Comparison of ENCODE assay signal across 8 cellular contexts in genomic region chr19:42440357-42441046, GRCh38. TPM values are rescaled to one million over a fixed set of nuclear protein-coding genes. Genes with fewer than 3 reads are reported as not detected.
DNase-seq lines count a peak whose midpoint lies in the region; ATAC-seq, FAIRE-seq and TF ChIP-seq lines count a peak whose summit lies in the region.

No MANE protein-coding gene starts in this region.

- no peaks in the 10 kb centered on the region for H3K9me3 ChIP-seq in H1 (ENCODE audit: insufficient read depth in 2 of 2, low read depth in 1 of 2, low read length in 1 of 2)

- no peak overlapping the region for H2AFZ ChIP-seq in H1 (ENCODE audit: low read length)

- H3K79me1 ChIP-seq in H1 (ENCODE audit: low read depth, low read length) = no peaks in the 10 kb centered on the region

- no peaks in the 10 kb centered on the region for H3K79me2 ChIP-seq in H1 (ENCODE audit: control insufficient read depth in 1 of 2, insufficient read depth in 2 of 2, low read length in 2 of 2)

- no peak overlapping the region for H2BK15ac ChIP-seq in H1 (ENCODE audit: low read length)

- POLR2A ChIA-PET in activated CD8-positive, alpha-beta T cell treated with anti-CD3 and anti-CD28 coated beads, Interleukin-2, amount 10 ng/mL, durations not matched to agents 7 days and 5 days (lab: Charles Lee) = interaction anchor here (0.7 to 1.5 kb wide), 2 partner anchors 10 to 89 kb away, joined by 3 to 4 read pairs; no protein-coding TSS in a partner anchor
- POLR2A ChIA-PET in H1 (lab: Charles Lee; ENCODE audit: partially characterized antibody) = interaction anchor here (0.7 to 1.5 kb wide), 6 partner anchors 16 to 39 kb away, joined by 3 to 8 read pairs (median 3); no protein-coding TSS in a partner anchor

- in situ Hi-C loops in GM13976 (cut with MboI; ENCODE audit: low sequenced_read_pairs, unreplicated experiment) = no loop called here

- peak; percentile 87 for DNase-seq in AG08395 (ENCODE audit: low spot score)
- peak; percentile 75 for DNase-seq in GM13976 (ENCODE audit: low spot score)
- DNase-seq in NCI-H69 (lab: John Stamatoyannopoulos, UW) = peak; percentile 82
- DNase-seq in activated CD8-positive, alpha-beta T cell treated with anti-CD3 and anti-CD28 coated beads, Interleukin-2, amount 10 ng/mL, durations not matched to agents 7 days and 5 days = peak; percentile 87
- peak in 1 of 2 experiments; percentile 93 for DNase-seq in H1 (ENCODE audit: low read depth in 1 of 2, low spot score in 2 of 2)
- peak; percentile 67 for DNase-seq in midbrain (lab: John Stamatoyannopoulos, UW)
- peak; percentile 64 to 71 for DNase-seq in stimulated activated CD8-positive, alpha-beta memory T cell treated with anti-CD3 and anti-CD28 coated beads, Interleukin-7, amount 100 ng/mL, for 1 hour (ENCODE audit: low read depth in 2 of 2)

- H3K4me1 ChIP-seq in H1 (replicated peaks in 1 of 4; ENCODE audit: control insufficient read depth in 3 of 4, insufficient read depth in 4 of 4, low read length in 3 of 4) = peaks cover 0 to 7% (median 0%) of the 10 kb centered on the region in 4 experiments; a peak in 2 of 7 replicates

- H3K56ac ChIP-seq in H1 (replicated peaks; ENCODE audit: insufficient read length, low read depth, low read length) = no peak overlapping the region

- no peak overlapping the region for H4K5ac ChIP-seq in H1 (ENCODE audit: insufficient read length, low read depth, low read length)

- no peak overlapping the region for H3K18ac ChIP-seq in H1 (ENCODE audit: extremely low read depth, low read length)

- no peak overlapping the region for H3K4me3 ChIP-seq in H1 (ENCODE audit: extremely low read depth in 1 of 4, insufficient read depth in 2 of 4, low read depth in 3 of 4, low read length in 4 of 4)

- TF ChIP-seq EP300 in H1 (IDR thresholded peaks at IDR 0.05; ENCODE audit: borderline replicate concordance in 1 of 2, low read depth in 2 of 2, low read length in 2 of 2) = no peak

- H4K91ac ChIP-seq in H1 (replicated peaks; ENCODE audit: insufficient read length, low read length) = no peak overlapping the region

- H3K27me3 ChIP-seq in H1 (replicated peaks in 1 of 4; ENCODE audit: control insufficient read depth in 3 of 4, extremely low read depth in 1 of 4, insufficient read depth in 3 of 4, low read length in 3 of 4) = no peaks in the 10 kb centered on the region; a peak in 2 of 7 replicates

- no peaks in the 10 kb centered on the region for H3K36me3 Mint-ChIP-seq in activated CD8-positive, alpha-beta T cell treated with anti-CD3 and anti-CD28 coated beads, Interleukin-2, amount 10 ng/mL, durations not matched to agents 7 days and 5 days (ENCODE audit: low read depth)

- peak overlapping the region; percentile 23 for H3K27ac Mint-ChIP-seq in activated CD8-positive, alpha-beta T cell treated with anti-CD3 and anti-CD28 coated beads, Interleukin-2, amount 10 ng/mL, durations not matched to agents 7 days and 5 days

- H3K27ac ChIP-seq in H1 (ENCODE audit: low read depth, low read length) = no peak overlapping the region

- H3K14ac ChIP-seq in H1 (ENCODE audit: insufficient read length) = no peak overlapping the region

- H2AK5ac ChIP-seq in H1 (ENCODE audit: low read depth, low read length) = no peak overlapping the region

- no peak overlapping the region for H3K9ac ChIP-seq in H1 (replicated peaks in 1 of 4; ENCODE audit: extremely low read depth in 1 of 4, low read depth in 3 of 4, low read length in 3 of 4)

- H2BK5ac ChIP-seq in H1 (ENCODE audit: low read depth, low read length) = no peak overlapping the region

- no peaks in the 10 kb centered on the region for H3K23me2 ChIP-seq in H1 (ENCODE audit: low read depth, low read length)

- no peak overlapping the region for H2BK12ac ChIP-seq in H1 (ENCODE audit: low read depth, low read length)

- no peaks in the 10 kb centered on the region for H4K20me1 ChIP-seq in H1 (replicated peaks in 1 of 2; ENCODE audit: control insufficient read depth in 1 of 2, insufficient read depth in 2 of 2, low read length in 2 of 2)

- no peaks in the 10 kb centered on the region for H3K36me3 ChIP-seq in H1 (ENCODE audit: control insufficient read depth in 2 of 4, insufficient read depth in 4 of 4, low read length in 3 of 4)

- H3K27me3 Mint-ChIP-seq in activated CD8-positive, alpha-beta T cell treated with anti-CD3 and anti-CD28 coated beads, Interleukin-2, amount 10 ng/mL, durations not matched to agents 7 days and 5 days (ENCODE audit: low read depth) = peaks cover 3% of the 10 kb centered on the region

- peak; percentile 71 for ATAC-seq in activated CD8-positive, alpha-beta T cell treated with anti-CD3 and anti-CD28 coated beads, Interleukin-2, amount 10 ng/mL, durations not matched to agents 7 days and 5 days
- ATAC-seq in HG03108 (IDR thresholded peaks at IDR 0.05; ENCODE audit: unreplicated experiment) = no peak

- no peak for TF ChIP-seq POLR2A in H1 (IDR thresholded peaks at IDR 0.05; ENCODE audit: control extremely low read depth in 1 of 2, low read depth in 2 of 2, low read length in 2 of 2)

- H4K8ac ChIP-seq in H1 (ENCODE audit: extremely low read depth, insufficient read depth, low read length) = no peak overlapping the region

- peak; percentile 50 for FAIRE-seq in H1 (lab: Jason Lieb, UNC)

- CTCF ChIA-PET in activated CD8-positive, alpha-beta T cell treated with anti-CD3 and anti-CD28 coated beads, Interleukin-2, amount 10 ng/mL, durations not matched to agents 7 days and 5 days (lab: Charles Lee) = interaction anchor here (0.6 to 3.2 kb wide), 53 partner anchors 9 to 1013 kb away, joined by 3 to 96 read pairs (median 5); partner anchors contain the start of genes CEACAM1, POU2F2 and RABAC1
- CTCF ChIA-PET in H1 (lab: Charles Lee; ENCODE audit: partially characterized antibody) = interaction anchor here (0.6 to 5.9 kb wide), 56 partner anchors 9 to 552 kb away, joined by 3 to 72 read pairs (median 4); partner anchors contain the start of genes CEACAM1 and LIPE

- peaks cover 25% of the 10 kb centered on the region for H3K4me1 Mint-ChIP-seq in activated CD8-positive, alpha-beta T cell treated with anti-CD3 and anti-CD28 coated beads, Interleukin-2, amount 10 ng/mL, durations not matched to agents 7 days and 5 days (ENCODE audit: low read depth)

- no peak overlapping the region for H3K23ac ChIP-seq in H1 (ENCODE audit: insufficient read length)

- no peak overlapping the region for H3K4me2 ChIP-seq in H1 (ENCODE audit: insufficient read depth in 1 of 2, low read depth in 2 of 2, low read length in 2 of 2)

- TF ChIP-seq RAD21 in H1 (IDR thresholded peaks at IDR 0.05 in 1 of 2, conservative IDR thresholded peaks at IDR 0.05 in 1 of 2; ENCODE audit: low read depth in 2 of 2, low read length in 2 of 2) = peak in 1 of 2 experiments; percentile 47; a peak in 3 of 4 replicates

- no peak overlapping the region for H2BK120ac ChIP-seq in H1 (replicated peaks; ENCODE audit: low read depth, low read length)

- H3K4ac ChIP-seq in H1 (replicated peaks; ENCODE audit: insufficient read length, low read depth, low read length) = no peak overlapping the region

- 40% methylated on average over 16 of the region's 16 CpGs; no CpG with 5 or more reads in 1 of the 2 experiments for WGBS in H1 (ENCODE audit: extremely low coverage in 1 of 2, insufficient coverage in 1 of 2, insufficient read length in 1 of 2, insufficient replicate concordance in 2 of 2, low coverage in 1 of 2, low lambda C conversion rate in 2 of 2, missing lambda C conversion rate in 1 of 2), 2 experiments

- TF ChIP-seq CTCF in GM13976 (IDR thresholded peaks at IDR 0.05; ENCODE audit: borderline replicate concordance, control extremely low read depth, extremely low read depth, insufficient read depth, missing control alignments) = peak; percentile 76
- peak; percentile 88 to 89 (median 89) for TF ChIP-seq CTCF in H1 (IDR thresholded peaks at IDR 0.05; ENCODE audit: control extremely low read depth in 1 of 3, insufficient read depth in 1 of 3, low read depth in 1 of 3, low read length in 3 of 3)

- H2BK20ac ChIP-seq in H1 (ENCODE audit: low read length) = no peak overlapping the region

- H3K4me3 Mint-ChIP-seq in activated CD8-positive, alpha-beta T cell treated with anti-CD3 and anti-CD28 coated beads, Interleukin-2, amount 10 ng/mL, durations not matched to agents 7 days and 5 days = no peak overlapping the region

- no peaks in the 10 kb centered on the region for H3K9me3 Mint-ChIP-seq in activated CD8-positive, alpha-beta T cell treated with anti-CD3 and anti-CD28 coated beads, Interleukin-2, amount 10 ng/mL, durations not matched to agents 7 days and 5 days (ENCODE audit: insufficient read depth)

RNA-seq across cellular contexts. Expression of gene CXCL17, which starts 2.2 kb away (rescaled TPM):
- not detected for total RNA-seq in activated CD8-positive, alpha-beta T cell treated with anti-CD3 and anti-CD28 coated beads, Interleukin-2, amount 10 ng/mL, durations not matched to agents 7 days and 5 days
- not detected in 2 replicates for total RNA-seq in H1 (2021; fragmentation: NEBNext Ultra II Directional; extraction: Animal tissue kit (Norgen Biotek cat#: 25700))
- polyA plus RNA-seq in H1 (2011; rRNA removed) = 0.11 TPM in 1 of 2 replicates, not detected in the other
- polyA plus RNA-seq in H1 (2011; cell fraction: cytosol; rRNA removed) = 0.09 TPM
- not detected for polyA plus RNA-seq in H1 (2011; cell fraction: nucleus; rRNA removed)
- not detected in 4 replicates for polyA plus RNA-seq in H1 (2012, experiment 1 of 2)
- not detected for polyA plus RNA-seq in H1 (2012, experiment 2 of 2)
- polyA plus RNA-seq in H1 (2013, experiment 1 of 2) = not detected
- 0.06 TPM for polyA plus RNA-seq in H1 (2013, experiment 2 of 2)
- not detected in 2 replicates for polyA minus RNA-seq in H1 (2011; rRNA and poly(A)+ RNA removed)
- polyA minus RNA-seq in H1 (2011; cell fraction: cytosol; rRNA and poly(A)+ RNA removed) = not detected
- polyA minus RNA-seq in H1 (2011; cell fraction: nucleus; rRNA and poly(A)+ RNA removed) = not detected

RNA-seq across cellular contexts. Expression of gene LIPE, which starts 13.3 kb away (rescaled TPM):
- total RNA-seq in activated CD8-positive, alpha-beta T cell treated with anti-CD3 and anti-CD28 coated beads, Interleukin-2, amount 10 ng/mL, durations not matched to agents 7 days and 5 days = 10 to 100 TPM; 33.4 to 34.6 TPM
- 12.5 and 15.9 TPM in 2 replicates for total RNA-seq in H1 (2021; fragmentation: NEBNext Ultra II Directional; extraction: Animal tissue kit (Norgen Biotek cat#: 25700))
- 8.7 and 17.0 TPM in 2 replicates for polyA plus RNA-seq in H1 (2011; rRNA removed)
- polyA plus RNA-seq in H1 (2011; cell fraction: cytosol; rRNA removed) = 10.3 TPM
- polyA plus RNA-seq in H1 (2011; cell fraction: nucleus; rRNA removed) = 15.3 TPM
- polyA plus RNA-seq in H1 (2012, experiment 1 of 2) = 5.6 to 13.0 TPM (median 9.4 TPM) in 4 replicates
- polyA plus RNA-seq in H1 (2012, experiment 2 of 2) = 5.2 TPM
- polyA plus RNA-seq in H1 (2013, experiment 1 of 2) = 6.4 TPM
- polyA plus RNA-seq in H1 (2013, experiment 2 of 2) = 5.8 TPM
- polyA minus RNA-seq in H1 (2011; rRNA and poly(A)+ RNA removed) = 3.5 and 7.4 TPM in 2 replicates
- 10.0 TPM for polyA minus RNA-seq in H1 (2011; cell fraction: cytosol; rRNA and poly(A)+ RNA removed)
- polyA minus RNA-seq in H1 (2011; cell fraction: nucleus; rRNA and poly(A)+ RNA removed) = 18.8 TPM

RNA-seq across cellular contexts. Expression of gene CNFN, which starts 50.4 kb away (rescaled TPM):
- not detected for total RNA-seq in activated CD8-positive, alpha-beta T cell treated with anti-CD3 and anti-CD28 coated beads, Interleukin-2, amount 10 ng/mL, durations not matched to agents 7 days and 5 days
- 8.9 and 12.6 TPM in 2 replicates for total RNA-seq in H1 (2021; fragmentation: NEBNext Ultra II Directional; extraction: Animal tissue kit (Norgen Biotek cat#: 25700))
- polyA plus RNA-seq in H1 (2011; rRNA removed) = 31.5 and 54.3 TPM in 2 replicates
- polyA plus RNA-seq in H1 (2011; cell fraction: cytosol; rRNA removed) = 22.7 TPM
- 26.0 TPM for polyA plus RNA-seq in H1 (2011; cell fraction: nucleus; rRNA removed)
- polyA plus RNA-seq in H1 (2012, experiment 1 of 2) = 9.3 to 41.6 TPM (median 27.4 TPM) in 4 replicates
- polyA plus RNA-seq in H1 (2012, experiment 2 of 2) = 6.6 TPM
- polyA plus RNA-seq in H1 (2013, experiment 1 of 2) = 39.2 TPM
- 41.9 TPM for polyA plus RNA-seq in H1 (2013, experiment 2 of 2)
- 3.0 TPM in 2 replicates for polyA minus RNA-seq in H1 (2011; rRNA and poly(A)+ RNA removed)
- 7.1 TPM for polyA minus RNA-seq in H1 (2011; cell fraction: cytosol; rRNA and poly(A)+ RNA removed)
- 4.8 TPM for polyA minus RNA-seq in H1 (2011; cell fraction: nucleus; rRNA and poly(A)+ RNA removed)
